ENCODE assay signal across 8 cellular contexts in genomic region chr5:123511648-123512605, GRCh38. TPM values are rescaled to one million over a fixed set of nuclear protein-coding genes. Genes with fewer than 3 reads are reported as not detected.
A peak's percentile ranks its signal among the peaks of the same experiment; 100 is the strongest.
DNase-seq lines count a peak whose midpoint lies in the region; ATAC-seq and TF ChIP-seq lines count a peak whose summit lies in the region.

TSS of gene CSNK1G3 (plus strand) at chr5:123512177. CDS start at chr5:123545664, 33,487 bp downstream.

- H3K9me2 ChIP-seq in PC-3 (replicated peaks; ENCODE audit: low read length), result no peaks in the 10 kb centered on the region

- peak within 1 kb of the TSS; percentile 60 for H4K91ac ChIP-seq in IMR-90 (ENCODE audit: insufficient read depth, low read depth, low read length)

- intact Hi-C loops in IMR-90 (cut with micrococcal nuclease) (loop anchor here (1.0 to 2.0 kb wide), 2 partner anchors 89 to 99 kb away; partner anchors contain the start of gene CEP120), PC-3 (cut with micrococcal nuclease) (loop anchor here (1.0 to 5.0 kb wide), 3 partner anchors 35 to 89 kb away; partner anchors contain the start of gene CEP120)

- peaks cover 5% of the 10 kb centered on the region for H3K9me1 ChIP-seq in IMR-90 (ENCODE audit: insufficient read depth, low read length)

- no peak for TF ChIP-seq RAD21 in IMR-90 (IDR thresholded peaks at IDR 0.05; ENCODE audit: low read length)

- POLR2A ChIA-PET in IMR-90 (lab: Charles Lee; ENCODE audit: unreplicated experiment) (interaction anchor here (0.6 to 1.0 kb wide), 3 partner anchors 23 to 1158 kb away, joined by 3 to 5 read pairs (median 3); no protein-coding TSS in a partner anchor), PC-3 (lab: Charles Lee; ENCODE audit: unreplicated experiment) (interaction anchor here (0.5 kb wide), 1 partner anchor 10 kb away, joined by 3 read pairs; no protein-coding TSS in a partner anchor)

- in situ Hi-C loops in IMR-90 (cut with MboI; ENCODE audit: low sequenced_read_pairs), result no loop called here

- peak within 1 kb of the TSS; percentile 39; the same call in 2 of the 3 replicates for H2BK15ac ChIP-seq in IMR-90 (ENCODE audit: low read depth, low read length)

- peak within 1 kb of the TSS; percentile 83 for H3K4ac ChIP-seq in IMR-90 (ENCODE audit: low read depth, low read length)

- peak within 1 kb of the TSS; percentile 91 for H3K14ac ChIP-seq in IMR-90 (replicated peaks; ENCODE audit: low read depth, low read length)

- H3K27me3 ChIP-seq in IMR-90 (ENCODE audit: control insufficient read depth, insufficient read depth, low read length) (no peaks in the 10 kb centered on the region), PC-3 (ENCODE audit: low read length) (no peaks in the 10 kb centered on the region), mononuclear cell (ENCODE audit: insufficient read depth, low read length) (no peaks in the 10 kb centered on the region)

- peak within 1 kb of the TSS; percentile 91 for H3K23ac ChIP-seq in IMR-90 (ENCODE audit: low read depth, low read length)

- BruUV-seq in IMR-90 (replicated peaks; lab: Mats Ljungman, UMichigan) (no TSS peak), PC-3 (replicated peaks; lab: Mats Ljungman, UMichigan) (no TSS peak)

- H2AK5ac ChIP-seq in IMR-90 (ENCODE audit: low read depth, low read length), result peak within 1 kb of the TSS; percentile 83; the same call in 1 of the 2 replicates

- CTCF ChIA-PET in IMR-90 (lab: Yijun Ruan, JAX) (interaction anchor here (1.3 kb wide), 1 partner anchor 88 kb away, joined by 3 read pairs; no protein-coding TSS in a partner anchor), PC-3 (lab: Charles Lee) (interaction anchor here (2.5 kb wide), 1 partner anchor 89 kb away, joined by 7 read pairs; the partner anchor contains the start of gene CEP120)

- dilution Hi-C loops in IMR-90 (cut with HindIII; ENCODE audit: low sequenced_read_pairs, unreplicated experiment), result no loop called here

- H3K4me3 ChIP-seq in IMR-90 (ENCODE audit: insufficient read depth, low read depth, low read length) (peak within 1 kb of the TSS; percentile 74), PC-3 (ENCODE audit: low read length) (peak within 1 kb of the TSS; percentile 91), epithelial cell of esophagus (ENCODE audit: low read length) (peak within 1 kb of the TSS; percentile 71), mononuclear cell (ENCODE audit: low read length) (peak within 1 kb of the TSS; percentile 81)

- H3K27ac ChIP-seq in IMR-90 (ENCODE audit: insufficient read depth, low read length) (peak within 1 kb of the TSS; percentile 90), PC-3 (ENCODE audit: low read length) (peak within 1 kb of the TSS; percentile 54)

- no peak within 1 kb of the TSS for H2BK20ac ChIP-seq in IMR-90 (ENCODE audit: low read depth, low read length)

- H2AK9ac ChIP-seq in IMR-90 (replicated peaks; ENCODE audit: low read depth, low read length, poor library complexity), result peak within 1 kb of the TSS; percentile 93

- H3F3A ChIP-seq in PC-3 (ENCODE audit: low read length, unreplicated experiment), result no peaks in the 10 kb centered on the region

- no peak for TF ChIP-seq CTCF in IMR-90 (conservative IDR thresholded peaks at IDR 0.05; ENCODE audit: low read depth, low read length)
- TF ChIP-seq CTCF in PC-3 (conservative IDR thresholded peaks at IDR 0.05; ENCODE audit: low read depth, low read length), result no peak
- TF ChIP-seq CTCF in epithelial cell of esophagus (IDR thresholded peaks at IDR 0.05; ENCODE audit: insufficient read depth, low read depth, low read length, missing control alignments), result no peak

- peak within 1 kb of the TSS; percentile 49 for H3K18ac ChIP-seq in IMR-90 (ENCODE audit: low read depth, low read length)

- H4K20me1 ChIP-seq in IMR-90 (ENCODE audit: insufficient read depth, low read length) (peaks cover 14% of the 10 kb centered on the region), PC-3 (ENCODE audit: low read length) (peaks cover 4% of the 10 kb centered on the region; the same call in 1 of the 2 replicates)

- H3K79me1 ChIP-seq in IMR-90 (ENCODE audit: low read depth in 1 of 2, low read length in 2 of 2), result peaks cover 5 to 24% of the 10 kb centered on the region in 2 experiments; a peak in 3 of 4 replicates

- peak within 1 kb of the TSS; percentile 81 for H2BK5ac ChIP-seq in IMR-90 (ENCODE audit: low read depth, low read length, poor library complexity, severe bottlenecking)

- peaks cover 43% of the 10 kb centered on the region for H3K79me2 ChIP-seq in PC-3 (ENCODE audit: low read length)

- DNase-seq in DMS114 treated with DMSO at 0.1 percent for 48 hours (lab: John Stamatoyannopoulos, UW; ENCODE audit: unreplicated experiment) (peak; percentile 95), IMR-90 (peak; percentile 97), PC-3 (peak; percentile 94), activated T-cell treated with anti-CD3 and anti-CD28 coated beads for 48 hours (ENCODE audit: low read depth) (peak; percentile 87), epithelial cell of esophagus (ENCODE audit: low read depth) (peak; percentile 98)
- DNase-seq in stimulated activated CD8-positive, alpha-beta memory T cell treated with anti-CD3 and anti-CD28 coated beads, Interleukin-4, amount 100 ng/mL, for 1 hour (ENCODE audit: low read depth in 2 of 2, low spot score in 1 of 2), result peak; percentile 60 to 81

- peaks cover 2% of the 10 kb centered on the region; the same call in 1 of the 2 replicates for H3K4me1 ChIP-seq in IMR-90 (ENCODE audit: control insufficient read depth, insufficient read depth, low read length)
- H3K4me1 ChIP-seq in PC-3 (ENCODE audit: insufficient read depth, low read length), result peaks cover 25% of the 10 kb centered on the region
- peaks cover 20% of the 10 kb centered on the region for H3K4me1 ChIP-seq in mononuclear cell (ENCODE audit: insufficient read depth, low read length)

- peak within 1 kb of the TSS; percentile 70 to 82 for H4K8ac ChIP-seq in IMR-90 (ENCODE audit: low read depth in 2 of 2, low read length in 2 of 2)

- peak within 1 kb of the TSS; percentile 70 for H4K5ac ChIP-seq in IMR-90 (ENCODE audit: low read depth, low read length)

- TF ChIP-seq POLR2A in IMR-90 (IDR thresholded peaks at IDR 0.05; ENCODE audit: low read depth, low read length), result peak; percentile 97

- H3K9me3 ChIP-seq in IMR-90 (ENCODE audit: control insufficient read depth, insufficient read depth, low read length) (no peaks in the 10 kb centered on the region), PC-3 (ENCODE audit: low read length) (no peaks in the 10 kb centered on the region), mononuclear cell (ENCODE audit: low read depth, low read length) (no peaks in the 10 kb centered on the region)

- H2BK120ac ChIP-seq in IMR-90 (ENCODE audit: low read depth, low read length), result peak within 1 kb of the TSS; percentile 60

- peak within 1 kb of the TSS; percentile 98 for H2AFZ ChIP-seq in IMR-90 (replicated peaks; ENCODE audit: low read length, poor library complexity)
- peak within 1 kb of the TSS; percentile 80 for H2AFZ ChIP-seq in PC-3 (ENCODE audit: low read length)

- ATAC-seq in GM21528 (IDR thresholded peaks at IDR 0.05; ENCODE audit: low FRiP score, unreplicated experiment) (peak; percentile 98), IMR-90 (ENCODE audit: low read depth) (peak; percentile 96), PC-3 (peak; percentile 95)

- H3K9ac ChIP-seq in IMR-90 (ENCODE audit: low read depth, low read length), result peak within 1 kb of the TSS; percentile 87
- H3K9ac ChIP-seq in PC-3 (ENCODE audit: low read length), result peak within 1 kb of the TSS; percentile 77

- H3K36me3 ChIP-seq in IMR-90 (ENCODE audit: control insufficient read depth, insufficient read depth, low read length) (no peaks in the 10 kb centered on the region), PC-3 (ENCODE audit: low read depth, low read length) (no peaks in the 10 kb centered on the region)

- H3K4me2 ChIP-seq in IMR-90 (ENCODE audit: low read depth, low read length), result peak within 1 kb of the TSS; percentile 99
- peak within 1 kb of the TSS; percentile 96 for H3K4me2 ChIP-seq in PC-3 (ENCODE audit: low read length)

- WGBS in IMR-90 (ENCODE audit: extremely low coverage in 2 of 2, insufficient read length in 1 of 2), 2 experiments, result 1% methylated on average over 24 of the region's 82 CpGs; no CpG with 5 or more reads in 1 of the 2 experiments

- peak within 1 kb of the TSS; percentile 80 for H3K56ac ChIP-seq in IMR-90 (ENCODE audit: extremely low read depth, insufficient read depth, low read length)

TF ChIP-seq in IMR-90, 13 proteins besides CTCF, POLR2A, EP300 and RAD21:
- TF ChIP-seq MAFK (IDR thresholded peaks at IDR 0.05; ENCODE audit: low read depth, low read length) (peak; percentile 81), MXI1 (IDR thresholded peaks at IDR 0.05; ENCODE audit: borderline replicate concordance, low read depth, low read length) (no peak), CEBPB (IDR thresholded peaks at IDR 0.05; ENCODE audit: low read depth, low read length) (peak; percentile 80), MAZ (IDR thresholded peaks at IDR 0.05; ENCODE audit: borderline replicate concordance, low read depth, low read length) (peak; percentile 25; the same call in 1 of the 2 replicates), NFE2L2 (IDR thresholded peaks at IDR 0.05; ENCODE audit: low read depth, low read length) (no peak)

RNA-seq across cellular contexts. Expression of gene CSNK1G3, which starts in this region (rescaled TPM):
- total RNA-seq in IMR-90 (2012; rRNA removed) (26.2 and 45.3 TPM in 2 replicates), PC-3 (2014; rRNA removed) (21.6 and 23.4 TPM in 2 replicates), mononuclear cell (198 TPM)
- 14.0 and 16.4 TPM in 2 replicates for polyA plus RNA-seq in IMR-90 (2012; rRNA removed)
- polyA plus RNA-seq in IMR-90 (2012; cell fraction: cytosol; rRNA removed), result 8.6 and 10.5 TPM in 2 replicates
- polyA plus RNA-seq in IMR-90 (2012; cell fraction: nucleus; rRNA removed; ENCODE audit: low replicate concordance), result 6.6 and 11.1 TPM in 2 replicates

Comparison
In these comparisons a context has a peak if more than half of its experiments do, and no peak if none do; other contexts are left out.
1. Peak in every context shown above with its lines: DNase-seq, ATAC-seq, H3K4me3 ChIP-seq and H3K27ac ChIP-seq.